ENCODE assay signal across 8 cellular contexts in the genomic region with DNA sequence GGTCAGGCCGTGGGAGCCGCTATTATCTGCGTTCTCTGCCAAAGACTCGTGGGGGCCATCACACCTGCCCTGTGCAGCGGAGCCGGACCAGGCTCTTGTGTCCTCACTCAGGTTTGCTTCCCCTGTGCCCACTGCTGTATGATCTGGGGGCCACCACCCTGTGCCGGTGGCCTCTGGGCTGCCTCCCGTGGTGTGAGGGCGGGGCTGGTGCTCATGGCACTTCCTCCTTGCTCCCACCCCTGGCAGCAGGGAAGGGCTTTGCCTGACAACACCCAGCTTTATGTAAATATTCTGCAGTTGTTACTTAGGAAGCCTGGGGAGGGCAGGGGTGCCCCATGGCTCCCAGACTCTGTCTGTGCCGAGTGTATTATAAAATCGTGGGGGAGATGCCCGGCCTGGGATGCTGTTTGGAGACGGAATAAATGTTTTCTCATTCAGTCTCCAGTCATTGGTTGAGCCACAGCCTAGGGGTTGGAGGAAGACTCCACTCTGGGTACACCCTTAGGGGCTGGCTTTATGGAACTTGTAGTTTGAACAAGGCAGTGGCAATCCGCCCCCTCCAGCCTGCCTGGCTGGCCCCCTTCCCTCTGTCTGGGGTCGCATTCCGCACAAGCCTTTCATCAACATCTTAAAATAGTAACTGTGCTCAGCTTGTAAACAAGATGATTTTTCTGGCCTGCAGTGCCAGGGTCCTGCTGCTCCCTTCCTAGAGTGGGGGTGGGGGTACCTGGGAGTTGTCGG. TPM values are rescaled to one million over a fixed set of nuclear protein-coding genes. Genes with fewer than 3 reads are reported as not detected.
DNase-seq lines count a peak whose midpoint lies in the region; ATAC-seq and TF ChIP-seq lines count a peak whose summit lies in the region.

No MANE protein-coding gene starts in this region.

- intact Hi-C loops in CD8-positive, alpha-beta T cell (cut with DNase I, micrococcal nuclease): loop anchor here in 1 of 2 experiments (10.0 kb wide), 1 partner anchor 82 kb away; no protein-coding TSS in a partner anchor

- no peaks in the 10 kb centered on the region for H3K36me3 ChIP-seq in CD8-positive, alpha-beta T cell (ENCODE audit: insufficient read depth, low read length)
- peaks cover 46% of the 10 kb centered on the region for H3K36me3 ChIP-seq in HUES6 (ENCODE audit: control insufficient read depth, insufficient read depth, low read length)

- no peak for TF ChIP-seq CTCF in CD8-positive, alpha-beta T cell (IDR thresholded peaks at IDR 0.05)
- no peak for TF ChIP-seq CTCF in mesothelial cell of epicardium (IDR thresholded peaks at IDR 0.05; ENCODE audit: unreplicated experiment)

- H3K36me3 Mint-ChIP-seq in CD8-positive, alpha-beta T cell: peaks cover 36% of the 10 kb centered on the region
- peaks cover 9% of the 10 kb centered on the region for H3K36me3 Mint-ChIP-seq in mesothelial cell of epicardium

- no peak overlapping the region for H3K27ac ChIP-seq in CD8-positive, alpha-beta T cell (ENCODE audit: low read depth, low read length)
- H3K27ac ChIP-seq in HUES6 (ENCODE audit: low read depth, low read length): peak overlapping the region; percentile 26; the same call in 1 of the 2 replicates

- CTCF ChIA-PET in CD8-positive, alpha-beta T cell (lab: Charles Lee): interaction anchor here (0.6 kb wide), 1 partner anchor 151 kb away, joined by 3 read pairs; no protein-coding TSS in a partner anchor

- no peaks in the 10 kb centered on the region for H3K27me3 ChIP-seq in CD8-positive, alpha-beta T cell (ENCODE audit: insufficient read depth, low read length)
- no peaks in the 10 kb centered on the region for H3K27me3 ChIP-seq in HUES6 (ENCODE audit: control insufficient read depth, insufficient read depth, low read length)

- H3K9me3 Mint-ChIP-seq in CD8-positive, alpha-beta T cell: no peaks in the 10 kb centered on the region
- no peaks in the 10 kb centered on the region for H3K9me3 Mint-ChIP-seq in mesothelial cell of epicardium

- POLR2A ChIA-PET in CD8-positive, alpha-beta T cell (lab: Charles Lee): interaction anchor here (1.2 kb wide), 1 partner anchor 47 kb away, joined by 5 read pairs; no protein-coding TSS in a partner anchor

- ATAC-seq in CD8-positive, alpha-beta T cell: no peak

- peaks cover 55% of the 10 kb centered on the region for H3K4me1 ChIP-seq in CD8-positive, alpha-beta T cell (ENCODE audit: insufficient read depth, low read length)
- peaks cover 42% of the 10 kb centered on the region for H3K4me1 ChIP-seq in HUES6 (ENCODE audit: control insufficient read depth, insufficient read depth, low read length)

- H3K9ac ChIP-seq in HUES6 (ENCODE audit: low read length): no peak overlapping the region

- no peak for DNase-seq in CD8-positive, alpha-beta T cell
- DNase-seq in astrocyte of the hippocampus (ENCODE audit: low read depth, low spot score) (peak; percentile 60), mesothelial cell of epicardium (ENCODE audit: low spot score in 2 of 2, unreplicated experiment in 2 of 2) (no peak), dedifferentiated amniotic fluid mesenchymal stem cell (ENCODE audit: extremely low spot score) (no peak), globus pallidus (ENCODE audit: low spot score) (no peak), NCI-H1092 (lab: John Stamatoyannopoulos, UW) (no peak)
- no peak for DNase-seq in stimulated activated CD4-positive, alpha-beta T cell treated with anti-CD3 and anti-CD28 coated beads, Interleukin-4, amount 100 ng/mL, for 1 hour

- H3K27ac Mint-ChIP-seq in CD8-positive, alpha-beta T cell: peak overlapping the region; percentile 87
- peak overlapping the region; percentile 44 for H3K27ac Mint-ChIP-seq in mesothelial cell of epicardium

- H3K27me3 Mint-ChIP-seq in CD8-positive, alpha-beta T cell (ENCODE audit: low read depth): no peaks in the 10 kb centered on the region
- no peaks in the 10 kb centered on the region for H3K27me3 Mint-ChIP-seq in mesothelial cell of epicardium (ENCODE audit: low read depth)

- H3K4me1 Mint-ChIP-seq in CD8-positive, alpha-beta T cell (ENCODE audit: low read depth): peaks cover 55% of the 10 kb centered on the region
- peaks cover 18% of the 10 kb centered on the region for H3K4me1 Mint-ChIP-seq in mesothelial cell of epicardium

- no peak overlapping the region for H3K4me3 Mint-ChIP-seq in CD8-positive, alpha-beta T cell
- no peak overlapping the region for H3K4me3 Mint-ChIP-seq in mesothelial cell of epicardium

- H3K4me3 ChIP-seq in CD8-positive, alpha-beta T cell (ENCODE audit: low read depth, low read length): no peak overlapping the region
- no peak overlapping the region for H3K4me3 ChIP-seq in HUES6 (ENCODE audit: low read depth, low read length)

- no peaks in the 10 kb centered on the region for H3K9me3 ChIP-seq in CD8-positive, alpha-beta T cell (ENCODE audit: low read length)
- H3K9me3 ChIP-seq in HUES6 (ENCODE audit: control insufficient read depth, insufficient read depth, low read depth, low read length): no peaks in the 10 kb centered on the region

RNA-seq across cellular contexts. Expression of gene SYNGR2, which starts 4.1 kb away (rescaled TPM):
- total RNA-seq in CD8-positive, alpha-beta T cell: 10 to 100 TPM; 36.4 to 36.7 TPM
- total RNA-seq in mesothelial cell of epicardium: 47.7 to 52.7 TPM (median 52.0 TPM) in 3 replicates

RNA-seq across cellular contexts. Expression of gene TK1, which starts 14.4 kb away (rescaled TPM):
- total RNA-seq in CD8-positive, alpha-beta T cell: 1 to 10 TPM in 1 of 2 experiments, under 1 TPM in 1; 0.76 to 1.1 TPM
- 23.3 to 25.7 TPM (median 23.3 TPM) in 3 replicates for total RNA-seq in mesothelial cell of epicardium

RNA-seq across cellular contexts. Expression of gene AFMID, which starts 14.7 kb away (rescaled TPM):
- total RNA-seq in CD8-positive, alpha-beta T cell: under 1 TPM; 0.65 to 0.92 TPM
- total RNA-seq in mesothelial cell of epicardium: 24.1 to 32.3 TPM (median 27.6 TPM) in 3 replicates

RNA-seq across cellular contexts. Expression of gene C17orf99, which starts 26.3 kb away (rescaled TPM):
- not detected for total RNA-seq in CD8-positive, alpha-beta T cell
- 0.16 TPM in 1 of 3 replicates, not detected in the others for total RNA-seq in mesothelial cell of epicardium

RNA-seq across cellular contexts. Expression of gene BIRC5, which starts 41.6 kb away (rescaled TPM):
- total RNA-seq in CD8-positive, alpha-beta T cell: under 1 TPM; 0.17 to 0.41 TPM
- total RNA-seq in mesothelial cell of epicardium: 22.8 to 23.8 TPM (median 22.9 TPM) in 3 replicates

Comparison
In these comparisons a context has a peak if more than half of its experiments do, and no peak if none do; other contexts are left out.
1. RNA of gene TK1, which starts 14.4 kb away (total RNA-seq): 23.3 to 25.7 TPM in mesothelial cell of epicardium; 0.76 to 1.1 TPM in CD8-positive, alpha-beta T cell; every median in the first group is over 10 times any median in the second.
2. RNA of gene AFMID, which starts 14.7 kb away (total RNA-seq): 24.1 to 32.3 TPM in mesothelial cell of epicardium; 0.65 to 0.92 TPM in CD8-positive, alpha-beta T cell; every median in the first group is over 10 times any median in the second.